16 cellular contexts compared by ENCODE assay signal in the genomic region with DNA sequence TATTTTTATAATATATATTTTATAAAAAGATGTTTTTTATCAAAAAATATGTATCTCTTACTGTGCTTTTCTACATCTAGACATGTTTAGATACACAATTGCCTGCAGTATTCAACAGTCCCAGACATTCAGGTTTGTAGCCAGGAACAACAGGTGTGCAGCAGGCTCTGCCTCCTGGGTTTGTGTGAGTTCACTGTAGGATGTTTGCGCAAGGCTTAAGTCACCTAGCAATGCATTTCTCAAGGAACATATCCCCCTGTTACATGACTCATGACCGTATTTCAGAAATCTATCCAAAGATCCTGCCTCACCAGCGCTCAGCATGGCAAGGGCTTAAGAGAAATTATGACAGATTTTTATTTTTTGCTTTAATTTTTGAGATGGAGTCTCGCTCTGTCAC. TPM values are rescaled to one million over a fixed set of nuclear protein-coding genes. Genes with fewer than 3 reads are reported as not detected.
DNase-seq lines count a peak whose midpoint lies in the region; ATAC-seq and TF ChIP-seq lines count a peak whose summit lies in the region.
"Had no signal": no experiment of that assay in that cellular context is flagged by ENCODE, and none has a peak within 500 bp of the region (broad histone marks: within the 10 kb centered on the region; RNA-seq: fewer than 3 reads in every experiment).

No MANE protein-coding gene starts in this region.

- POLR2A ChIA-PET in Caco-2 (lab: Charles Lee): no interaction called here
- POLR2A ChIA-PET in CD4-positive, alpha-beta memory T cell (lab: Charles Lee; ENCODE audit: partially characterized antibody): no interaction called here

- peaks cover 100% of the 10 kb centered on the region for H3K36me3 Mint-ChIP-seq in Caco-2 (ENCODE audit: insufficient read depth, unreplicated experiment)
- peaks cover 53 to 79% of the 10 kb centered on the region in 2 donors for H3K36me3 Mint-ChIP-seq in CD4-positive, alpha-beta memory T cell

- no peaks in the 10 kb centered on the region for H3K27me3 Mint-ChIP-seq in Caco-2 (ENCODE audit: insufficient read depth, unreplicated experiment)
- no peaks in the 10 kb centered on the region for H3K27me3 Mint-ChIP-seq in CD4-positive, alpha-beta memory T cell
- H3K27me3 Mint-ChIP-seq: natural killer cell treated with Interleukin-12 subunit alpha and Interleukin-12 subunit beta and Interleukin-15 and Interleukin-18, amount 100 ng/mL, for 72 hours had no signal

- H3K4me3 ChIP-seq in Caco-2 (ENCODE audit: low read depth, low read length): no peak overlapping the region
- no peak overlapping the region for H3K4me3 ChIP-seq in WERI-Rb-1 (ENCODE audit: low read depth, low read length)
- H3K4me3 ChIP-seq in kidney epithelial cell (ENCODE audit: low read depth, low read length): no peak overlapping the region
- no peak overlapping the region for H3K4me3 ChIP-seq in CD4-positive, alpha-beta memory T cell (ENCODE audit: low read length in 2 of 2)
- H3K4me3 ChIP-seq: coronary artery, transverse colon had no signal

- CTCF ChIA-PET in Caco-2 (lab: Charles Lee): no interaction called here
- CTCF ChIA-PET in CD4-positive, alpha-beta memory T cell (lab: Charles Lee; ENCODE audit: partially characterized antibody): no interaction called here

- H3K9me3 ChIP-seq in Caco-2 (no peaks in the 10 kb centered on the region), WERI-Rb-1 (ENCODE audit: severe bottlenecking) (no peaks in the 10 kb centered on the region)
- H3K9me3 ChIP-seq in CD4-positive, alpha-beta memory T cell (ENCODE audit: control insufficient read depth in 1 of 2, low read length in 2 of 2): no peaks in the 10 kb centered on the region
- H3K9me3 ChIP-seq: transverse colon had no signal

- ATAC-seq in HG03045 (IDR thresholded peaks at IDR 0.05; ENCODE audit: unreplicated experiment) (no peak), GM18909 (IDR thresholded peaks at IDR 0.05; ENCODE audit: poor library complexity, unreplicated experiment) (no peak)
- ATAC-seq: natural killer cell treated with Interleukin-12 subunit alpha and Interleukin-12 subunit beta and Interleukin-15 and Interleukin-18, amount 100 ng/mL, for 72 hours had no signal

- H3K27ac Mint-ChIP-seq in Caco-2 (ENCODE audit: unreplicated experiment): peak overlapping the region; percentile 75
- H3K27ac Mint-ChIP-seq in CD4-positive, alpha-beta memory T cell: peak overlapping the region in 1 of 7 donors; percentile 60
- H3K27ac Mint-ChIP-seq: natural killer cell treated with Interleukin-12 subunit alpha and Interleukin-12 subunit beta and Interleukin-15 and Interleukin-18, amount 100 ng/mL, for 72 hours had no signal

- DNase-seq in Caco-2: peak; percentile 72 to 79
- peak; percentile 32 for DNase-seq in HT-29 (ENCODE audit: low spot score)
- no peak for DNase-seq in WERI-Rb-1
- peak; percentile 25 for DNase-seq in kidney epithelial cell (ENCODE audit: low read depth)
- DNase-seq in CD4-positive, alpha-beta memory T cell: no peak
- DNase-seq in DMS 273 (lab: John Stamatoyannopoulos, UW; ENCODE audit: unreplicated experiment): no peak
- DNase-seq: activated CD4-positive, alpha-beta T cell treated with anti-CD3 and anti-CD28 coated beads for 48 hours; anterior cingulate cortex; C1 segment of cervical spinal cord; stimulated activated CD4-positive, alpha-beta T cell treated with anti-CD3 and anti-CD28 coated beads, Interleukin-2, amount 100 ng/mL, for 48 hours; T-helper 2 cell; transverse colon had no signal

- H3K27me3 ChIP-seq in Caco-2 (replicated peaks; ENCODE audit: control insufficient read depth, insufficient read depth, low read length) (no peaks in the 10 kb centered on the region), WERI-Rb-1 (ENCODE audit: insufficient read depth, low read depth, severe bottlenecking) (no peaks in the 10 kb centered on the region), kidney epithelial cell (ENCODE audit: control insufficient read depth, insufficient read depth, low read length) (no peaks in the 10 kb centered on the region)
- H3K27me3 ChIP-seq in CD4-positive, alpha-beta memory T cell (ENCODE audit: insufficient read depth, low read length): no peaks in the 10 kb centered on the region
- H3K27me3 ChIP-seq: transverse colon had no signal

- peak overlapping the region; percentile 41 for H3K27ac ChIP-seq in WERI-Rb-1
- no peak overlapping the region for H3K27ac ChIP-seq in CD4-positive, alpha-beta memory T cell (ENCODE audit: low read depth, low read length)
- H3K27ac ChIP-seq: coronary artery had no signal

- no peak overlapping the region for H3K4me3 Mint-ChIP-seq in Caco-2 (ENCODE audit: unreplicated experiment)
- H3K4me3 Mint-ChIP-seq in CD4-positive, alpha-beta memory T cell: no peak overlapping the region
- H3K4me3 Mint-ChIP-seq: natural killer cell treated with Interleukin-12 subunit alpha and Interleukin-12 subunit beta and Interleukin-15 and Interleukin-18, amount 100 ng/mL, for 72 hours had no signal

- H3K4me1 Mint-ChIP-seq in Caco-2 (ENCODE audit: low read depth, unreplicated experiment): peaks cover 6% of the 10 kb centered on the region
- no peaks in the 10 kb centered on the region for H3K4me1 Mint-ChIP-seq in CD4-positive, alpha-beta memory T cell

- H3K36me3 ChIP-seq in Caco-2 (ENCODE audit: control insufficient read depth, insufficient read depth, low read length) (peaks cover 6% of the 10 kb centered on the region), WERI-Rb-1 (peaks cover 22% of the 10 kb centered on the region), kidney epithelial cell (ENCODE audit: control insufficient read depth, insufficient read depth, low read length) (peaks cover 5% of the 10 kb centered on the region)
- peaks cover 29% of the 10 kb centered on the region for H3K36me3 ChIP-seq in CD4-positive, alpha-beta memory T cell (ENCODE audit: insufficient read depth, low read length)

- peaks cover 12% of the 10 kb centered on the region for H3K4me1 ChIP-seq in Caco-2
- no peaks in the 10 kb centered on the region for H3K4me1 ChIP-seq in CD4-positive, alpha-beta memory T cell (ENCODE audit: insufficient read depth, low read length)

- no peaks in the 10 kb centered on the region for H3K9me3 Mint-ChIP-seq in Caco-2 (ENCODE audit: unreplicated experiment)
- H3K9me3 Mint-ChIP-seq in CD4-positive, alpha-beta memory T cell: peaks cover 0 to 7% (median 0%) of the 10 kb centered on the region in 8 donors
- H3K9me3 Mint-ChIP-seq: natural killer cell treated with Interleukin-12 subunit alpha and Interleukin-12 subunit beta and Interleukin-15 and Interleukin-18, amount 100 ng/mL, for 72 hours had no signal

- intact Hi-C loops in Caco-2 (cut with micrococcal nuclease; ENCODE audit: unreplicated experiment): loop anchor here (1.0 to 2.0 kb wide), 3 partner anchors 11 to 42 kb away; partner anchors contain the start of gene PITRM1
- intact Hi-C loops in CD4-positive, alpha-beta memory T cell (cut with micrococcal nuclease): no loop called here

- TF ChIP-seq CTCF in Caco-2 (IDR thresholded peaks at IDR 0.05; ENCODE audit: insufficient read depth in 1 of 2, low read depth in 1 of 2, low read length in 1 of 2, severe bottlenecking in 1 of 2, unreplicated experiment in 1 of 2): no peak
- TF ChIP-seq CTCF in WERI-Rb-1 (IDR thresholded peaks at IDR 0.05; ENCODE audit: low read depth, low read length): no peak
- TF ChIP-seq CTCF in kidney epithelial cell (IDR thresholded peaks at IDR 0.05; ENCODE audit: insufficient read depth, low read length, poor library complexity, severe bottlenecking): no peak

- BruUV-seq in Caco-2 (replicated peaks; lab: Mats Ljungman, UMichigan): no TSS peak

RNA-seq across cellular contexts. Expression of gene PITRM1, which starts 41.5 kb away (rescaled TPM):
- 80.5 and 85.4 TPM in 2 replicates for total RNA-seq in Caco-2 (2022)
- 80.5 and 80.7 TPM in 2 replicates for total RNA-seq in HT-29 (2014; rRNA removed; shearing (Covaris generic))
- 74.1 and 76.9 TPM in 2 replicates for total RNA-seq in kidney epithelial cell
- total RNA-seq in CD4-positive, alpha-beta memory T cell: 10 to 100 TPM; 78.5 to 80.7 TPM
- 10 to 100 TPM; 25.5 to 47.6 TPM for polyA plus RNA-seq in CD4-positive, alpha-beta memory T cell

Comparison
In these comparisons a context has a peak if more than half of its experiments do, and no peak if none do; other contexts are left out.
1. DNase-seq: peak in Caco-2 (2 of 2), HT-29 (single experiment) and kidney epithelial cell (single experiment); none in WERI-Rb-1 (single experiment), CD4-positive, alpha-beta memory T cell (0 of 5) and DMS 273 (single experiment).